Comparison of ENCODE assay signal across 19 cellular contexts in the genomic region with DNA sequence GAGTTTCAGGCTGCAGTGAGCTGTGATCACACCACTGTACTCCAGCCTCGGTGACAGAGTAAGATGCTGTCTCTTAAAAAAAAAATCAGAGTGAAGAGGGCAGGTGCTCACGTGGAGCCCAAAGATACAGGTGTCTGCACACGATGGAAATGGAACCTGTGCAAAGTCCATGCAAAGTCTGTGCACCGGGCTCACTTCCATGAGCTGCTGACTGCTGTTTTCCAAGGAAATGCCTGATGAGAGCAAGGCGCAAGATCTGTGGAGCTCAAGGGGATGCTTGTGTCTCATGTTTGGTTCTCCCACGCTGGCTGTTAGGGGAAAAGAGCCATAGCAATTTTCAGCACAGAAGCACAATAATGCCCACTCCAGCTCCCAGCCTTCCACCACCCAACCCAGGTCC. TPM values are rescaled to one million over a fixed set of nuclear protein-coding genes. Genes with fewer than 3 reads are reported as not detected.
DNase-seq lines count a peak whose midpoint lies in the region; ATAC-seq and TF ChIP-seq lines count a peak whose summit lies in the region.
"Had no signal": no experiment of that assay in that cellular context is flagged by ENCODE, and none has a peak within 500 bp of the region (broad histone marks: within the 10 kb centered on the region; RNA-seq: fewer than 3 reads in every experiment).

No MANE protein-coding gene starts in this region.

- H4K5ac ChIP-seq in IMR-90 (ENCODE audit: low read depth, low read length) = no peak overlapping the region
- no peak overlapping the region for H4K5ac ChIP-seq in mesendoderm (ENCODE audit: low read length)

- no peak for DNase-seq in IMR-90
- no peak for DNase-seq in esophagus muscularis mucosa (ENCODE audit: extremely low spot score)
- DNase-seq in lower lobe of right lung = no peak
- DNase-seq in spleen = no peak
- no peak for DNase-seq in OCI-M2 (lab: John Stamatoyannopoulos, UW; ENCODE audit: unreplicated experiment)
- DNase-seq in activated CD8-positive, alpha-beta T cell treated with anti-CD3 and anti-CD28 coated beads for 36 hours = no peak
- DNase-seq in mesendoderm = no peak
- DNase-seq in KG1 (lab: John Stamatoyannopoulos, UW) = no peak
- DNase-seq: activated CD4-positive, alpha-beta memory T cell treated with anti-CD3 and anti-CD28 coated beads, Interleukin-2, amount 10 ng/mL, durations not matched to agents 7 days and 5 days; activated naive CD8-positive, alpha-beta T cell treated with anti-CD3 and anti-CD28 coated beads, Interleukin-2, amount 10 ng/mL, durations not matched to agents 7 days and 5 days; activated T-cell treated with anti-CD3 and anti-CD28 coated beads, Interleukin-2, amount 50 U/mL, for 48 hours; foreskin keratinocyte; Karpas-422; NCI-H1105 treated with DMSO at 0.1 percent for 48 hours; NK-92 treated with Interleukin-12 subunit alpha and Interleukin-12 subunit beta, amount 100 ng/mL, for 24 hours; stimulated activated CD4-positive, alpha-beta T cell treated with anti-CD3 and anti-CD28 coated beads, Interleukin-15, amount 100 ng/mL, for 24 hours; T-helper 1 cell; WERI-Rb-1 had no signal

- H2AK5ac ChIP-seq in IMR-90 (ENCODE audit: low read depth, low read length) (no peak overlapping the region), mesendoderm (ENCODE audit: low read length) (no peak overlapping the region)

- H2BK120ac ChIP-seq in IMR-90 (ENCODE audit: low read depth, low read length) = no peak overlapping the region
- no peak overlapping the region for H2BK120ac ChIP-seq in mesendoderm (ENCODE audit: low read depth, low read length)

- no peak overlapping the region for H3K4me2 ChIP-seq in IMR-90 (ENCODE audit: low read depth, low read length)
- no peak overlapping the region for H3K4me2 ChIP-seq in mesendoderm (ENCODE audit: low read length)

- no peak overlapping the region for H3K9ac ChIP-seq in IMR-90 (ENCODE audit: low read depth, low read length)
- no peak overlapping the region for H3K9ac ChIP-seq in mesendoderm (ENCODE audit: low read length)

- intact Hi-C loops in IMR-90 (cut with micrococcal nuclease) = no loop called here
- intact Hi-C loops in esophagus muscularis mucosa (cut with DNase I) = no loop called here
- intact Hi-C loops in lower lobe of right lung (cut with DNase I) = no loop called here
- intact Hi-C loops in spleen (cut with DNase I; ENCODE audit: low total_unique reads) = no loop called here
- intact Hi-C loops in activated CD8-positive, alpha-beta T cell treated with anti-CD3 and anti-CD28 coated beads for 36 hours (cut with micrococcal nuclease) = no loop called here

- H3K9me3 Mint-ChIP-seq in activated CD8-positive, alpha-beta T cell treated with anti-CD3 and anti-CD28 coated beads for 36 hours = no peaks in the 10 kb centered on the region
- H3K9me3 Mint-ChIP-seq: activated CD4-positive, alpha-beta memory T cell treated with anti-CD3 and anti-CD28 coated beads, Interleukin-2, amount 10 ng/mL, durations not matched to agents 7 days and 5 days had no signal

- H3K56ac ChIP-seq in IMR-90 (ENCODE audit: extremely low read depth, insufficient read depth, low read length) = no peak overlapping the region
- H3K56ac ChIP-seq in mesendoderm (ENCODE audit: low read length) = no peak overlapping the region

- no peak overlapping the region for H3K14ac ChIP-seq in IMR-90 (replicated peaks; ENCODE audit: low read depth, low read length)

- H2BK15ac ChIP-seq in IMR-90 (ENCODE audit: low read depth, low read length) = no peak overlapping the region
- no peak overlapping the region for H2BK15ac ChIP-seq in mesendoderm (replicated peaks; ENCODE audit: low read depth)

- no peak overlapping the region for H3K27ac Mint-ChIP-seq in activated CD8-positive, alpha-beta T cell treated with anti-CD3 and anti-CD28 coated beads for 36 hours
- H3K27ac Mint-ChIP-seq: activated CD4-positive, alpha-beta memory T cell treated with anti-CD3 and anti-CD28 coated beads, Interleukin-2, amount 10 ng/mL, durations not matched to agents 7 days and 5 days; stimulated activated naive CD8-positive, alpha-beta T cell treated with anti-CD3 and anti-CD28 coated beads, Interleukin-15, Interleukin-2, amounts not matched to agents 100 ng/mL and 50 ng/mL, for 24 hours had no signal

- peak overlapping the region; percentile 19 for H2AFZ ChIP-seq in IMR-90 (replicated peaks; ENCODE audit: low read length, poor library complexity)

- no peak overlapping the region for H3K4me3 Mint-ChIP-seq in activated CD8-positive, alpha-beta T cell treated with anti-CD3 and anti-CD28 coated beads for 36 hours
- H3K4me3 Mint-ChIP-seq: activated CD4-positive, alpha-beta memory T cell treated with anti-CD3 and anti-CD28 coated beads, Interleukin-2, amount 10 ng/mL, durations not matched to agents 7 days and 5 days; activated naive CD8-positive, alpha-beta T cell treated with anti-CD3 and anti-CD28 coated beads, Interleukin-2, amount 10 ng/mL, durations not matched to agents 7 days and 5 days; stimulated activated naive CD8-positive, alpha-beta T cell treated with anti-CD3 and anti-CD28 coated beads, Interleukin-15, Interleukin-2, amounts not matched to agents 100 ng/mL and 50 ng/mL, for 24 hours had no signal

- H3K23ac ChIP-seq in IMR-90 (ENCODE audit: low read depth, low read length) (no peak overlapping the region), mesendoderm (ENCODE audit: low read length) (no peak overlapping the region)

- H3K27me3 ChIP-seq in IMR-90 (ENCODE audit: control insufficient read depth, insufficient read depth, low read length) = no peaks in the 10 kb centered on the region; the same call in 1 of the 2 replicates
- H3K27me3 ChIP-seq in esophagus muscularis mucosa = no peaks in the 10 kb centered on the region
- no peaks in the 10 kb centered on the region for H3K27me3 ChIP-seq in lower lobe of right lung (ENCODE audit: low read depth)
- peaks cover 0 to 15% (median 0%) of the 10 kb centered on the region in 7 donors for H3K27me3 ChIP-seq in spleen (replicated peaks in 1 of 7)
- no peaks in the 10 kb centered on the region for H3K27me3 ChIP-seq in mesendoderm (ENCODE audit: insufficient read depth, low read length, poor library complexity)
- H3K27me3 ChIP-seq: foreskin keratinocyte had no signal

- CTCF ChIA-PET in IMR-90 (lab: Yijun Ruan, JAX) = no interaction called here
- CTCF ChIA-PET in activated CD8-positive, alpha-beta T cell treated with anti-CD3 and anti-CD28 coated beads for 36 hours (lab: Charles Lee) = interaction anchor here (0.7 to 1.8 kb wide), 2 partner anchors 19 to 176 kb away, joined by 3 to 6 read pairs; no protein-coding TSS in a partner anchor

- no peaks in the 10 kb centered on the region for H3K36me3 ChIP-seq in IMR-90 (ENCODE audit: control insufficient read depth, insufficient read depth, low read length)
- H3K36me3 ChIP-seq in esophagus muscularis mucosa = peaks cover 0 to 8% (median 0%) of the 10 kb centered on the region in 4 donors
- no peaks in the 10 kb centered on the region for H3K36me3 ChIP-seq in lower lobe of right lung
- no peaks in the 10 kb centered on the region for H3K36me3 ChIP-seq in spleen
- H3K36me3 ChIP-seq in mesendoderm (ENCODE audit: control insufficient read depth, insufficient read depth, low read length) = no peaks in the 10 kb centered on the region
- H3K36me3 ChIP-seq: WERI-Rb-1 had no signal

- H3K18ac ChIP-seq in IMR-90 (ENCODE audit: low read depth, low read length) = no peak overlapping the region
- no peak overlapping the region for H3K18ac ChIP-seq in mesendoderm (ENCODE audit: low read length)

- H2AK9ac ChIP-seq in IMR-90 (replicated peaks; ENCODE audit: low read depth, low read length, poor library complexity) = no peak overlapping the region

- no peak overlapping the region for H3K4ac ChIP-seq in IMR-90 (ENCODE audit: low read depth, low read length)
- no peak overlapping the region for H3K4ac ChIP-seq in mesendoderm (ENCODE audit: low read depth, low read length)

- no CpG with 5 or more reads among the region's 6 CpGs for WGBS in IMR-90 (ENCODE audit: extremely low coverage in 2 of 2, insufficient read length in 1 of 2), 2 experiments
- WGBS in esophagus muscularis mucosa = 92% methylated on average over 6 of the region's 6 CpGs
- 78 to 90% (median 83%) methylated on average over 6 of the region's 6 CpGs for WGBS in spleen, 5 donors
- no CpG with 5 or more reads among the region's 6 CpGs for WGBS in mesendoderm (ENCODE audit: extremely low coverage, insufficient coverage, low lambda C conversion rate)

- 0 out of 2 replicates have a peak, but pooled peaks cover 2% of the 10 kb centered on the region for H3K9me3 ChIP-seq in IMR-90 (ENCODE audit: control insufficient read depth, insufficient read depth, low read length)
- H3K9me3 ChIP-seq in esophagus muscularis mucosa = no peaks in the 10 kb centered on the region
- H3K9me3 ChIP-seq in lower lobe of right lung = no peaks in the 10 kb centered on the region
- H3K9me3 ChIP-seq in spleen = peaks cover 0 to 13% (median 0%) of the 10 kb centered on the region in 8 donors

- no peak for TF ChIP-seq EP300 in esophagus muscularis mucosa (IDR thresholded peaks at IDR 0.05)

- no TSS peak for BruUV-seq in IMR-90 (replicated peaks; lab: Mats Ljungman, UMichigan)

- no peak overlapping the region for H2BK20ac ChIP-seq in IMR-90 (ENCODE audit: low read depth, low read length)

- TF ChIP-seq POLR2A in IMR-90 (IDR thresholded peaks at IDR 0.05; ENCODE audit: low read depth, low read length) (no peak), esophagus muscularis mucosa (IDR thresholded peaks at IDR 0.05; ENCODE audit: low read depth) (no peak), spleen (IDR thresholded peaks at IDR 0.05) (no peak)

- POLR2A ChIA-PET in IMR-90 (lab: Charles Lee; ENCODE audit: unreplicated experiment) = no interaction called here
- POLR2A ChIA-PET in activated CD8-positive, alpha-beta T cell treated with anti-CD3 and anti-CD28 coated beads for 36 hours (lab: Charles Lee) = no interaction called here

- H4K20me1 ChIP-seq in IMR-90 (ENCODE audit: insufficient read depth, low read length) = no peaks in the 10 kb centered on the region

- in situ Hi-C loops in IMR-90 (cut with MboI; ENCODE audit: low sequenced_read_pairs) = no loop called here

- H3K4me1 ChIP-seq in IMR-90 (ENCODE audit: control insufficient read depth, insufficient read depth, low read length) = peaks cover 4% of the 10 kb centered on the region; the same call in 1 of the 2 replicates
- H3K4me1 ChIP-seq in esophagus muscularis mucosa = peaks cover 51 to 57% (median 52%) of the 10 kb centered on the region in 4 donors
- peaks cover 64% of the 10 kb centered on the region for H3K4me1 ChIP-seq in lower lobe of right lung
- peaks cover 8 to 66% (median 31%) of the 10 kb centered on the region in 6 donors for H3K4me1 ChIP-seq in spleen
- no peaks in the 10 kb centered on the region for H3K4me1 ChIP-seq in mesendoderm (ENCODE audit: control insufficient read depth, low read depth, low read length)
- H3K4me1 ChIP-seq: foreskin keratinocyte had no signal

- H3K4me1 Mint-ChIP-seq in activated CD8-positive, alpha-beta T cell treated with anti-CD3 and anti-CD28 coated beads for 36 hours (ENCODE audit: low read depth) = no peaks in the 10 kb centered on the region
- H3K4me1 Mint-ChIP-seq: activated CD4-positive, alpha-beta memory T cell treated with anti-CD3 and anti-CD28 coated beads, Interleukin-2, amount 10 ng/mL, durations not matched to agents 7 days and 5 days had no signal

- H4K91ac ChIP-seq in IMR-90 (ENCODE audit: insufficient read depth, low read depth, low read length) = no peak overlapping the region

- H3K79me1 ChIP-seq in IMR-90 (ENCODE audit: low read depth in 1 of 2, low read length in 2 of 2) (no peaks in the 10 kb centered on the region), mesendoderm (ENCODE audit: low read length) (no peaks in the 10 kb centered on the region)

- H4K8ac ChIP-seq in IMR-90 (ENCODE audit: low read depth in 2 of 2, low read length in 2 of 2) = no peak overlapping the region
- no peak overlapping the region for H4K8ac ChIP-seq in mesendoderm (ENCODE audit: low read depth, low read length)

- no peaks in the 10 kb centered on the region for H3K79me2 ChIP-seq in mesendoderm (ENCODE audit: control insufficient read depth, insufficient read depth, low read length)

- H3K27ac ChIP-seq in IMR-90 (ENCODE audit: insufficient read depth, low read length) (no peak overlapping the region), esophagus muscularis mucosa (replicated peaks in 1 of 4) (peak overlapping the region; percentile 47 to 71 (median 62)), lower lobe of right lung (peak overlapping the region; percentile 79), spleen (peak overlapping the region in 7 of 8 donors; percentile 81 to 93 (median 91)), mesendoderm (ENCODE audit: low read depth, low read length) (no peak overlapping the region)
- H3K27ac ChIP-seq: foreskin keratinocyte, WERI-Rb-1 had no signal

- H2BK5ac ChIP-seq in IMR-90 (ENCODE audit: low read depth, low read length, poor library complexity, severe bottlenecking) (no peak overlapping the region), mesendoderm (ENCODE audit: low read length) (no peak overlapping the region)

- H3K4me3 ChIP-seq in IMR-90 (ENCODE audit: insufficient read depth, low read depth, low read length) = no peak overlapping the region
- no peak overlapping the region for H3K4me3 ChIP-seq in esophagus muscularis mucosa
- no peak overlapping the region for H3K4me3 ChIP-seq in lower lobe of right lung
- H3K4me3 ChIP-seq in spleen = peak overlapping the region in 1 of 8 donors; percentile 63
- H3K4me3 ChIP-seq in mesendoderm (ENCODE audit: low read length) = no peak overlapping the region

- TF ChIP-seq RAD21 in IMR-90 (IDR thresholded peaks at IDR 0.05; ENCODE audit: low read length) = no peak

- no peak for ATAC-seq in IMR-90 (ENCODE audit: low read depth)
- no peak for ATAC-seq in lower lobe of right lung
- ATAC-seq in activated CD8-positive, alpha-beta T cell treated with anti-CD3 and anti-CD28 coated beads for 36 hours = no peak

- TF ChIP-seq CTCF in IMR-90 (conservative IDR thresholded peaks at IDR 0.05; ENCODE audit: low read depth, low read length) (no peak), esophagus muscularis mucosa (IDR thresholded peaks at IDR 0.05) (no peak), lower lobe of right lung (IDR thresholded peaks at IDR 0.05) (no peak), spleen (IDR thresholded peaks at IDR 0.05 in 8 of 11, conservative IDR thresholded peaks at IDR 0.05 in 3 of 11) (no peak)
- no peak for TF ChIP-seq CTCF in activated CD8-positive, alpha-beta T cell treated with anti-CD3 and anti-CD28 coated beads for 36 hours (IDR thresholded peaks at IDR 0.05)

- dilution Hi-C loops in IMR-90 (cut with HindIII; ENCODE audit: low sequenced_read_pairs, unreplicated experiment) = no loop called here

- no peaks in the 10 kb centered on the region for H3K36me3 Mint-ChIP-seq in activated CD8-positive, alpha-beta T cell treated with anti-CD3 and anti-CD28 coated beads for 36 hours (ENCODE audit: low read depth)

- H3K27me3 Mint-ChIP-seq in activated CD8-positive, alpha-beta T cell treated with anti-CD3 and anti-CD28 coated beads for 36 hours = peaks cover 17% of the 10 kb centered on the region

- no peaks in the 10 kb centered on the region for H3K9me1 ChIP-seq in IMR-90 (ENCODE audit: insufficient read depth, low read length)

RNA-seq across cellular contexts. Expression of gene DICER1, which starts 27.7 kb away (rescaled TPM):
- total RNA-seq in IMR-90 (2012; rRNA removed) (41.7 and 49.5 TPM in 2 replicates), esophagus muscularis mucosa (10 to 100 TPM; 43.9 to 72.2 (median 58.4) TPM), lower lobe of right lung (66.4 TPM), spleen (100 to 1,000 TPM in 1 of 7 donors, 10 to 100 TPM in 6; 61.1 to 124 (median 91.9) TPM)
- polyA plus RNA-seq in IMR-90 (2012; rRNA removed) (8.3 and 9.7 TPM in 2 replicates), spleen (10 to 100 TPM in 1 of 3 donors, 1 to 10 TPM in 2; 7.1 to 10.3 (median 8.3) TPM)
- polyA plus RNA-seq in IMR-90 (2012; cell fraction: cytosol; rRNA removed) = 2.3 and 2.8 TPM in 2 replicates
- polyA plus RNA-seq in IMR-90 (2012; cell fraction: nucleus; rRNA removed; ENCODE audit: low replicate concordance) = 6.1 and 45.4 TPM in 2 replicates
- total RNA-seq in activated CD8-positive, alpha-beta T cell treated with anti-CD3 and anti-CD28 coated beads for 36 hours = 10 to 100 TPM; 45.3 to 50.3 TPM
- polyA plus RNA-seq in mesendoderm (2013, experiment 1 of 2) = 76.8 TPM
- 79.1 TPM for polyA plus RNA-seq in mesendoderm (2013, experiment 2 of 2)

Comparison
In these comparisons a context has a peak if more than half of its experiments do, and no peak if none do; other contexts are left out.
1. H3K27ac ChIP-seq: peak in esophagus muscularis mucosa (4 of 4), lower lobe of right lung (single experiment) and spleen (7 of 8); none in IMR-90 (single experiment) and mesendoderm (single experiment).